8 cellular contexts compared by ENCODE assay signal in the genomic region with DNA sequence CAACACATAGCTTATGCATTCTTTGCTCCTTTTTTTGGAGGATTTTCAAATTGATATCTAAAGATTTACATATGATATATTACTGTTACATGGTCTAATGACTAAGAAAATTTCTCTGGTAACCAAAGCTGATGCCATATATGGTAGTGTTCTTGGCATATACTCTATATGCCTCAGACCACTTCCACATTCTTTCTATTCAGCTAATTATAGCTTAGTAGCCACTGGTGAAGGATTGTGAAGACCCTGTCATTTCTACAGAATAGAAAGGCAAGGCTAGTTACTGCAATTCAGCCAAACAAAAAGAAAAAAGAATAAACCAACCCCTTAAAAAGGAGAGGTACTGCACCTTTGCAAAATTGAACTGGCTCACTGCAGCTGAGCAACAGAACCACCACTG. TPM values are rescaled to one million over a fixed set of nuclear protein-coding genes. Genes with fewer than 3 reads are reported as not detected.
DNase-seq lines count a peak whose midpoint lies in the region; ATAC-seq and TF ChIP-seq lines count a peak whose summit lies in the region.

No MANE protein-coding gene starts in this region.

- H3K4ac ChIP-seq in trophoblast cell (ENCODE audit: low read depth, low read length) = no peak overlapping the region

- no peak overlapping the region for H3K23ac ChIP-seq in trophoblast cell (ENCODE audit: low read length)

- no peak overlapping the region for H3K18ac ChIP-seq in trophoblast cell (ENCODE audit: low read length)

- peaks cover 12% of the 10 kb centered on the region for H3K79me1 ChIP-seq in trophoblast cell (ENCODE audit: low read length)

- H2BK120ac ChIP-seq in trophoblast cell (ENCODE audit: insufficient read depth, low read length, poor library complexity) = no peak overlapping the region

- H3K27ac ChIP-seq in trophoblast cell (ENCODE audit: low read depth, low read length) = no peak overlapping the region

- H3K9me3 ChIP-seq in trophoblast cell (ENCODE audit: insufficient read depth, low read depth, low read length) = no peaks in the 10 kb centered on the region

- peaks cover 11% of the 10 kb centered on the region in 2 experiments for H3K4me1 ChIP-seq in trophoblast cell (ENCODE audit: control insufficient read depth in 1 of 2, insufficient read depth in 2 of 2, low read length in 2 of 2)

- H3K9ac ChIP-seq in trophoblast cell (ENCODE audit: low read length) = no peak overlapping the region

- H4K12ac ChIP-seq in trophoblast cell (ENCODE audit: low read depth, low read length) = no peak overlapping the region

- H2BK12ac ChIP-seq in trophoblast cell (ENCODE audit: low read length) = no peak overlapping the region

- no peak overlapping the region for H2BK5ac ChIP-seq in trophoblast cell (ENCODE audit: low read depth, low read length, poor library complexity)

- no peak for TF ChIP-seq CTCF in GM12875 (IDR thresholded peaks at IDR 0.05; ENCODE audit: borderline replicate concordance, insufficient read depth, low read depth, low read length)

- H4K8ac ChIP-seq in trophoblast cell (ENCODE audit: low read depth, low read length) = no peak overlapping the region

- H3K36me3 ChIP-seq in trophoblast cell (ENCODE audit: control insufficient read depth in 1 of 2, insufficient read depth in 2 of 2, low read length in 2 of 2) = peaks cover 0 to 4% of the 10 kb centered on the region in 2 experiments

- ATAC-seq in HG02642 (IDR thresholded peaks at IDR 0.05; ENCODE audit: poor library complexity, unreplicated experiment) = no peak

- H2AFZ ChIP-seq in trophoblast cell (ENCODE audit: insufficient read depth, low read length, poor library complexity) = no peak overlapping the region

- H3K79me2 ChIP-seq in trophoblast cell (ENCODE audit: control insufficient read depth, insufficient read depth, low read length, poor library complexity) = peaks cover 14% of the 10 kb centered on the region

- H2AK5ac ChIP-seq in trophoblast cell (ENCODE audit: low read length) = no peak overlapping the region

- peak overlapping the region; percentile 68 for H3K4me2 ChIP-seq in trophoblast cell (ENCODE audit: low read length)

- no peak overlapping the region for H3K14ac ChIP-seq in trophoblast cell (ENCODE audit: low read length)

- DNase-seq in NOMO-1 treated with DMSO at 0.1 percent for 48 hours (lab: John Stamatoyannopoulos, UW; ENCODE audit: unreplicated experiment) = peak; percentile 77
- DNase-seq in dermis blood vessel endothelial cell = peak; percentile 37
- peak in 1 of 2 donors; percentile 21 for DNase-seq in trophoblast cell
- DNase-seq in stimulated activated naive CD4-positive, alpha-beta T cell treated with Interleukin-2 at 50 U/mL for 16 hours (lab: John Stamatoyannopoulos, UW) = no peak
- no peak for DNase-seq in dedifferentiated amniotic fluid mesenchymal stem cell (ENCODE audit: extremely low spot score)
- DNase-seq in DMS114 treated with DMSO at 0.1 percent for 48 hours (lab: John Stamatoyannopoulos, UW; ENCODE audit: unreplicated experiment) = no peak

- no peak overlapping the region for H4K91ac ChIP-seq in trophoblast cell (ENCODE audit: low read depth, low read length)

- no peaks in the 10 kb centered on the region for H3K27me3 ChIP-seq in trophoblast cell (ENCODE audit: insufficient read depth, low read length)

- H3K4me3 ChIP-seq in GM12875 (ENCODE audit: low read depth, low read length) (peak overlapping the region; percentile 31), trophoblast cell (ENCODE audit: low read depth, low read length) (no peak overlapping the region)

RNA-seq across cellular contexts. Expression of gene PURB, which starts 3.7 kb away (rescaled TPM):
- total RNA-seq in dermis blood vessel endothelial cell = 18.5 and 30.9 TPM in 2 replicates
- 8.5 and 8.7 TPM in 2 replicates for polyA plus RNA-seq in trophoblast cell (2013)

RNA-seq across cellular contexts. Expression of gene H2AZ2, which starts 33.7 kb away (rescaled TPM):
- total RNA-seq in dermis blood vessel endothelial cell = 158 and 274 TPM in 2 replicates
- polyA plus RNA-seq in trophoblast cell (2013) = 172 and 182 TPM in 2 replicates

Comparison
In these comparisons a context has a peak if more than half of its experiments do, and no peak if none do; other contexts are left out.
1. DNase-seq: peak in NOMO-1 treated with DMSO at 0.1 percent for 48 hours (single experiment) and dermis blood vessel endothelial cell (single experiment); none in stimulated activated naive CD4-positive, alpha-beta T cell treated with Interleukin-2 at 50 U/mL for 16 hours (single experiment), dedifferentiated amniotic fluid mesenchymal stem cell (single experiment) and DMS114 treated with DMSO at 0.1 percent for 48 hours (single experiment).